Comparison of ENCODE assay signal across 8 cellular contexts in the genomic region with DNA sequence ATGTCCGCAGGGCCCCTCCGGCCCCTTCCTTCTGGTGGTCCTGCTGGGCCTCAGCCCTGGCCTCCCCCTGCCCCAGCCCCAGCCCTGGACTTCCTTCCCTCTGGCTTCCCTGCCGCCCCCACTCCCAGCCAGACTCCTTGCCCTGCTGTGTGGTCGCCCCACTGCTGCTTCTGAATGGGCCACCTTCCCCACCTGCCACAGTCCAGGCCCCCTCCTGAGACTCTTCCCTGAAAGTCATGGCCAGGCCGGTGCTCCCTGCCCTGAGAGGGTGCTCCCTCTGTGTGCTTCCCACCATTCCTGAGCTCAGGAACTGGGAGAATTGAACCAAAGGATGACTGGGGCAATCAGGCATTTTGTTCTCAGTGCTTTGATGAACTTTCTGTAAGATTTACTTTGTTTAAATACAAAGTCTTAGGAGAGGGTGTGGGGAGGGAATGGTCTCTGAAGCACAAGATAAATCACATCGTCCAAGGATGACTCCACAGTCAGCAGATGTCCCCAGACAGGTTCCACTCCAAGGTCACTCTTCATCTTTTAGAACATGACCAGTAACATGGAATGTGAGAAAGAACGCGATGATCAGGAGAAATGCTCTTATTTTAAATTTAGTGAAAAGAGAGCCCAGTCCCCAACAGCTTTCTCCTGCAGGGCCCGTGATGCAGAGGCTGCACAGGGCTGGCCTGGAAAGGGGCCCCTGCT. TPM values are rescaled to one million over a fixed set of nuclear protein-coding genes. Genes with fewer than 3 reads are reported as not detected.
DNase-seq lines count a peak whose midpoint lies in the region; ATAC-seq and TF ChIP-seq lines count a peak whose summit lies in the region.

No MANE protein-coding gene starts in this region.

- H3K27ac ChIP-seq in colonic mucosa = peak overlapping the region; percentile 69

- intact Hi-C loops in colonic mucosa (cut with DNase I) = no loop called here

- POLR2A ChIA-PET in AG04449 (lab: Yijun Ruan, JAX) = no interaction called here
- POLR2A ChIA-PET in naive thymus-derived CD8-positive, alpha-beta T cell (lab: Charles Lee) = interaction anchor here (0.7 to 1.6 kb wide), 10 partner anchors 16 to 1537 kb away, joined by 3 to 7 read pairs (median 4); a partner anchor contains a TSS

- H3K27me3 ChIP-seq in colonic mucosa = no peaks in the 10 kb centered on the region

- H3K4me3 Mint-ChIP-seq in IgD-negative memory B cell = peak overlapping the region; percentile 92 to 99 (median 96)
- H3K4me3 Mint-ChIP-seq in naive thymus-derived CD8-positive, alpha-beta T cell = peak overlapping the region; percentile 88 to 94 (median 91)

- H3K4me1 Mint-ChIP-seq in IgD-negative memory B cell = peaks cover 10 to 30% (median 29%) of the 10 kb centered on the region in 3 donors
- H3K4me1 Mint-ChIP-seq in naive thymus-derived CD8-positive, alpha-beta T cell = peaks cover 29 to 76% (median 65%) of the 10 kb centered on the region in 4 donors

- peak overlapping the region; percentile 64 to 96 (median 95) for H3K27ac Mint-ChIP-seq in IgD-negative memory B cell
- peak overlapping the region; percentile 92 to 98 (median 96) for H3K27ac Mint-ChIP-seq in naive thymus-derived CD8-positive, alpha-beta T cell

- H3K36me3 ChIP-seq in colonic mucosa = no peaks in the 10 kb centered on the region

- H3K9me3 Mint-ChIP-seq in IgD-negative memory B cell = no peaks in the 10 kb centered on the region
- no peaks in the 10 kb centered on the region for H3K9me3 Mint-ChIP-seq in naive thymus-derived CD8-positive, alpha-beta T cell

- TF ChIP-seq CTCF in AG04449 (IDR thresholded peaks at IDR 0.05; ENCODE audit: insufficient read depth, low read length, missing control alignments) (no peak), colonic mucosa (IDR thresholded peaks at IDR 0.05) (no peak)

- DNase-seq in AG04449 (ENCODE audit: low read depth, low spot score) (no peak), colonic mucosa (no peak), NAMALWA (ENCODE audit: low spot score) (no peak), HCEC 1CT (no peak), NK-92 (lab: John Stamatoyannopoulos, UW; ENCODE audit: unreplicated experiment) (no peak)
- no peak for DNase-seq in naive thymus-derived CD8-positive, alpha-beta T cell

- CTCF ChIA-PET in AG04449 (lab: Yijun Ruan, JAX) = interaction anchor here (0.6 to 1.4 kb wide), 4 partner anchors 13 to 253 kb away, joined by 3 to 4 read pairs (median 4); no protein-coding TSS in a partner anchor

- H3K4me1 ChIP-seq in colonic mucosa = peaks cover 4% of the 10 kb centered on the region

- peaks cover 6% of the 10 kb centered on the region for H3K36me3 Mint-ChIP-seq in IgD-negative memory B cell
- H3K36me3 Mint-ChIP-seq in naive thymus-derived CD8-positive, alpha-beta T cell = peaks cover 0 to 36% (median 5%) of the 10 kb centered on the region in 3 donors

- H3K9ac ChIP-seq in colonic mucosa (ENCODE audit: low read depth in 2 of 2, low read length in 2 of 2) = peak overlapping the region; percentile 68 to 72

- peak overlapping the region; percentile 29 for H3K4me3 ChIP-seq in AG04449 (ENCODE audit: low read depth, low read length)
- H3K4me3 ChIP-seq in colonic mucosa = peak overlapping the region; percentile 34

- H3K27me3 Mint-ChIP-seq in IgD-negative memory B cell = no peaks in the 10 kb centered on the region
- H3K27me3 Mint-ChIP-seq in naive thymus-derived CD8-positive, alpha-beta T cell = no peaks in the 10 kb centered on the region

- H3K9me3 ChIP-seq in colonic mucosa = no peaks in the 10 kb centered on the region

- ATAC-seq in naive thymus-derived CD8-positive, alpha-beta T cell = no peak
- no peak for ATAC-seq in HG02588 (IDR thresholded peaks at IDR 0.05; ENCODE audit: unreplicated experiment)

RNA-seq across cellular contexts. Expression of a gene that starts 0.8 kb away (rescaled TPM):
- polyA plus RNA-seq in IgD-negative memory B cell = 22.0 TPM
- total RNA-seq in colonic mucosa = 1 to 10 TPM; 6.0 to 7.0 TPM
- 10 to 100 TPM in 1 of 2 experiments, 1 to 10 TPM in 1; 9.6 to 11.0 TPM for total RNA-seq in naive thymus-derived CD8-positive, alpha-beta T cell
- polyA plus RNA-seq in naive thymus-derived CD8-positive, alpha-beta T cell = 1 to 10 TPM; 5.2 to 7.1 (median 6.0) TPM

RNA-seq across cellular contexts. Expression of a gene that starts 7.6 kb away (rescaled TPM):
- 268 TPM for polyA plus RNA-seq in IgD-negative memory B cell
- 10 to 100 TPM; 13.5 to 49.0 TPM for total RNA-seq in colonic mucosa
- 10 to 100 TPM; 24.3 to 26.9 TPM for total RNA-seq in naive thymus-derived CD8-positive, alpha-beta T cell
- polyA plus RNA-seq in naive thymus-derived CD8-positive, alpha-beta T cell = 100 to 1,000 TPM in 1 of 3 donors, 10 to 100 TPM in 2; 64.7 to 119 (median 66.5) TPM

RNA-seq across cellular contexts. Expression of a gene that starts 19.0 kb away (rescaled TPM):
- polyA plus RNA-seq in IgD-negative memory B cell = 33.0 TPM
- total RNA-seq in colonic mucosa = 1 to 10 TPM; 7.0 to 7.3 TPM
- 10 to 100 TPM; 22.2 to 24.3 TPM for total RNA-seq in naive thymus-derived CD8-positive, alpha-beta T cell
- polyA plus RNA-seq in naive thymus-derived CD8-positive, alpha-beta T cell = 10 to 100 TPM in 1 of 3 donors, 1 to 10 TPM in 2; 7.0 to 10.1 (median 8.4) TPM

RNA-seq across cellular contexts. Expression of a gene that starts 39.6 kb away (rescaled TPM):
- polyA plus RNA-seq in IgD-negative memory B cell = 7.0 TPM
- total RNA-seq in colonic mucosa = 10 to 100 TPM in 1 of 2 donors, 1 to 10 TPM in 1; 9.3 to 18.9 TPM
- total RNA-seq in naive thymus-derived CD8-positive, alpha-beta T cell = under 1 TPM in 1 of 2 experiments, not detected in 1; 0.47 TPM
- polyA plus RNA-seq in naive thymus-derived CD8-positive, alpha-beta T cell = under 1 TPM in 1 of 3 donors, not detected in 2; 0.14 TPM

RNA-seq across cellular contexts. Expression of a gene that starts 55.4 kb away (rescaled TPM):
- polyA plus RNA-seq in IgD-negative memory B cell = 90.7 TPM
- total RNA-seq in colonic mucosa = 1 to 10 TPM; 2.1 to 3.9 TPM
- 10 to 100 TPM; 24.3 to 27.4 TPM for total RNA-seq in naive thymus-derived CD8-positive, alpha-beta T cell
- polyA plus RNA-seq in naive thymus-derived CD8-positive, alpha-beta T cell = 100 to 1,000 TPM in 1 of 3 donors, 10 to 100 TPM in 2; 30.6 to 113 (median 38.7) TPM
